In the genomic region with DNA sequence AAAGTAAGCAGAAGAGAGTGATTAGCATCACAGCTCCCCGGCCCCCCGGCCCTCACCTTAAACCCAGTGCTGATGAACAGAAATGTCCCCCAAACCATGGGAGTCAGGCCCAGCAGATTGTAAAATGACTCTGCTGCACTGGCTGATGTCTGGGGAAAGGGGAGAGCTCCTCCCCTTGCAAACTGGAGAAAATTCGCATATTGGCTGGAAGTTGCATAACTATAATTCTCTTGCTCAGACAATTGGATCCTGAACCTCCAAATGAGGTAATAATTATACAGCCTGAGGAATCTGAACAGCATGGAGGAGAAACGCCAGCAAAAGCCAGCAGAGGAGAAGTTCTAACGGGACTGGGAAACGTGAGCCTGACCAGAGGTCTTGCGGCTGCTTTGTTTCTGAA, we compare ENCODE assay signal across 11 cellular contexts.
DNase-seq lines count a peak whose midpoint lies in the region; ATAC-seq and TF ChIP-seq lines count a peak whose summit lies in the region.
"Had no signal": no experiment of that assay in that cellular context is flagged by ENCODE, and none has a peak within 500 bp of the region (broad histone marks: within the 10 kb centered on the region; RNA-seq: fewer than 3 reads in every experiment).

No MANE protein-coding gene starts in this region.

- intact Hi-C loops in left cardiac atrium (cut with DNase I), result no loop called here

- H3K36me3 ChIP-seq in skeletal muscle tissue (ENCODE audit: control insufficient read depth in 3 of 3, insufficient read depth in 3 of 3, low read length in 3 of 3), result no peaks in the 10 kb centered on the region

- DNase-seq in GM04503 (ENCODE audit: low read depth), result peak; percentile 80
- DNase-seq in astrocyte of the spinal cord (ENCODE audit: low read depth, low spot score), result peak; percentile 70
- DNase-seq in left cardiac atrium, result no peak
- no peak for DNase-seq in inferior parietal cortex (ENCODE audit: extremely low spot score)
- DNase-seq in HUDEP-2 (lab: John Stamatoyannopoulos, UW; ENCODE audit: unreplicated experiment in 76 of 76), result no peak
- DNase-seq: NCI-H1694; stimulated activated CD4-positive, alpha-beta T cell treated with anti-CD3 and anti-CD28 coated beads, Interleukin-15, amount 100 ng/mL, for 24 hours; stimulated activated naive CD4-positive, alpha-beta T cell treated with Interleukin-2 at 50 U/mL for 16 hours had no signal

- H3K4me1 ChIP-seq in skeletal muscle tissue (ENCODE audit: control insufficient read depth in 3 of 3, insufficient read depth in 3 of 3, low read length in 3 of 3), result peaks cover 0 to 4% (median 0%) of the 10 kb centered on the region in 3 donors

- H3K4me3 ChIP-seq in astrocyte of the spinal cord (ENCODE audit: low read depth, low read length) (no peak overlapping the region), skeletal muscle tissue (ENCODE audit: low read length in 3 of 3) (no peak overlapping the region)

- TF ChIP-seq CTCF in astrocyte of the spinal cord (IDR thresholded peaks at IDR 0.05; ENCODE audit: low read depth, low read length), result no peak

- no peaks in the 10 kb centered on the region for H3K9me3 ChIP-seq in skeletal muscle tissue (ENCODE audit: control insufficient read depth in 3 of 3, low read length in 3 of 3)

- in situ Hi-C loops in astrocyte of the spinal cord (cut with HindIII; ENCODE audit: low sequenced_read_pairs), result no loop called here

- peak overlapping the region; percentile 19 for H3K27ac ChIP-seq in skeletal muscle tissue (ENCODE audit: low read depth, low read length)

- ATAC-seq in left cardiac atrium (peak; percentile 86 to 87), GM18870 (IDR thresholded peaks at IDR 0.05; ENCODE audit: unreplicated experiment) (no peak), SK-N-SH treated with all-trans-retinoic acid at 6 μM for 48 hours (no peak)

- peaks cover 0 to 5% (median 0%) of the 10 kb centered on the region in 3 donors for H3K27me3 ChIP-seq in skeletal muscle tissue (ENCODE audit: control insufficient read depth in 3 of 3, insufficient read depth in 3 of 3, low read length in 3 of 3)

- no peak overlapping the region for H3K9ac ChIP-seq in skeletal muscle tissue (ENCODE audit: low read depth in 1 of 3, low read length in 3 of 3)

TF ChIP-seq in SK-N-SH treated with all-trans-retinoic acid at 6 μM for 48 hours, 23 proteins besides CTCF, POLR2A, EP300 and RAD21:
- TF ChIP-seq BACH2 (CRISPR knock-in tag; IDR thresholded peaks at IDR 0.05; ENCODE audit: borderline replicate concordance), result no peak
- no peak for TF ChIP-seq ZNF565 (CRISPR knock-in tag; conservative IDR thresholded peaks at IDR 0.05; ENCODE audit: low read depth)
- TF ChIP-seq ZFP3 (CRISPR knock-in tag; IDR thresholded peaks at IDR 0.05), result no peak
- TF ChIP-seq GLIS3 (CRISPR knock-in tag; IDR thresholded peaks at IDR 0.05), result no peak
- no peak for TF ChIP-seq TSHZ2 (CRISPR knock-in tag; IDR thresholded peaks at IDR 0.05)
- no peak for TF ChIP-seq ZNF8 (CRISPR knock-in tag; IDR thresholded peaks at IDR 0.05)
- TF ChIP-seq ARNTL (CRISPR knock-in tag; IDR thresholded peaks at IDR 0.05; ENCODE audit: borderline replicate concordance, low read depth), result no peak

Comparison
In these comparisons a context has a peak if more than half of its experiments do, and no peak if none do; other contexts are left out.
1. DNase-seq: peak in GM04503 (single experiment) and astrocyte of the spinal cord (single experiment); none in left cardiac atrium (single experiment), inferior parietal cortex (single experiment) and HUDEP-2 (0 of 76).
2. ATAC-seq: peak in left cardiac atrium (2 of 2); none in GM18870 (single experiment) and SK-N-SH treated with all-trans-retinoic acid at 6 μM for 48 hours (single experiment).